Comparison of ENCODE assay signal across 24 cellular contexts in the genomic region with DNA sequence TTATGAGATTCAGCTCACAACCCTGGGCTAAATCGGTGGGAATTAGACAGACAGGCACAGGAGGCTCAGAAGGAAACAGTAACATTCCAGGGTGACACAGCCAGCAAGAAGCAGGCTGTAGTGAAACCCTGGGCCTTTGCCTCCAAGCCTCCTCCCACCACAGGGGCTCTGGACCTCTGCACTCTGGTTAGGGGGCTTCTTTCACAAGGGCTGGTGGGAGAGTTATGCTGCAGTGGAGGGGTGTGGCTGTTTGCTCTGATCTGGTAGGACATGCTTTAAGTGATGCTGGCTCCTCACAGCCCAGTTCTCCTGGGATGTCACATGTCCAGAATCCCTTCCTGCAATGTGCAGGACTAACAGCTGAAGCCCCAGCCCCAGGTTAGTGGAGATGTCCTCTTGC.
"Had no signal": no experiment of that assay in that cellular context is flagged by ENCODE, and none has a peak within 500 bp of the region (broad histone marks: within the 10 kb centered on the region; RNA-seq: fewer than 3 reads in every experiment).

No MANE protein-coding gene starts in this region.

- H3K36me3 Mint-ChIP-seq: activated naive CD4-positive, alpha-beta T cell treated with anti-CD3 and anti-CD28 coated beads, Interleukin-2, amount 50 U/mL, for 24 hours; mesothelial cell of epicardium; naive B cell; stimulated activated naive B cell treated with anti-CD40 and anti-IgM and Interleukin-4, amounts not matched to agents 10 μg/mL and 1 μg/mL and 100 μg/mL, for 72 hours had no signal

- H3K4me3 Mint-ChIP-seq: activated CD4-positive, alpha-beta memory T cell treated with anti-CD3 and anti-CD28 coated beads, Interleukin-2, amount 10 ng/mL, durations not matched to agents 7 days and 5 days; activated naive CD4-positive, alpha-beta T cell treated with anti-CD3 and anti-CD28 coated beads, Interleukin-2, amount 50 U/mL, for 24 hours; activated T-cell treated with anti-CD3 and anti-CD28 coated beads, Interleukin-2, amount 50 U/mL, for 24 hours; central memory CD8-positive, alpha-beta T cell; dendritic cell treated with granulocyte-macrophage colony-stimulating factor and Interleukin-4, amounts not matched to agents 40 ng/mL and 50 ng/mL, for 4 days; mesothelial cell of epicardium; naive B cell; stimulated activated naive B cell treated with anti-CD40 and anti-IgM and Interleukin-4, amounts not matched to agents 10 μg/mL and 1 μg/mL and 100 μg/mL, for 72 hours; T-helper 2 cell treated with Interferon-gamma antibody and Interleukin-4, amounts not matched to agents 5 μg/mL and 100 μg/mL, for 36 hours had no signal

- H3K4me1 ChIP-seq: gastrocnemius medialis, stomach, thyroid gland, upper lobe of left lung, vagina had no signal

- H3K4me1 Mint-ChIP-seq: stimulated activated naive B cell treated with anti-CD40 and anti-IgM and Interleukin-4, amounts not matched to agents 10 μg/mL and 1 μg/mL and 100 μg/mL, for 72 hours had no signal

- H3K9me3 Mint-ChIP-seq: activated CD4-positive, alpha-beta memory T cell treated with anti-CD3 and anti-CD28 coated beads, Interleukin-2, amount 10 ng/mL, durations not matched to agents 7 days and 5 days; activated naive CD4-positive, alpha-beta T cell treated with anti-CD3 and anti-CD28 coated beads, Interleukin-2, amount 50 U/mL, for 24 hours; central memory CD8-positive, alpha-beta T cell; mesothelial cell of epicardium; stimulated activated naive B cell treated with anti-CD40 and anti-IgM and Interleukin-4, amounts not matched to agents 10 μg/mL and 1 μg/mL and 100 μg/mL, for 72 hours; T-helper 2 cell treated with Interferon-gamma antibody and Interleukin-4, amounts not matched to agents 5 μg/mL and 100 μg/mL, for 36 hours had no signal

- H3K27ac Mint-ChIP-seq: activated CD4-positive, alpha-beta memory T cell treated with anti-CD3 and anti-CD28 coated beads, Interleukin-2, amount 10 ng/mL, durations not matched to agents 7 days and 5 days; activated naive CD4-positive, alpha-beta T cell treated with anti-CD3 and anti-CD28 coated beads, Interleukin-2, amount 50 U/mL, for 24 hours; activated T-cell treated with anti-CD3 and anti-CD28 coated beads, Interleukin-2, amount 50 U/mL, for 24 hours; dendritic cell treated with granulocyte-macrophage colony-stimulating factor and Interleukin-4, amounts not matched to agents 40 ng/mL and 50 ng/mL, for 4 days; mesothelial cell of epicardium; naive B cell; progenitor cell of endocrine pancreas; stimulated activated naive B cell treated with anti-CD40 and anti-IgM and Interleukin-4, amounts not matched to agents 10 μg/mL and 1 μg/mL and 100 μg/mL, for 72 hours; T-helper 2 cell treated with Interferon-gamma antibody and Interleukin-4, amounts not matched to agents 5 μg/mL and 100 μg/mL, for 36 hours had no signal

- H3K27me3 Mint-ChIP-seq: activated naive CD4-positive, alpha-beta T cell treated with anti-CD3 and anti-CD28 coated beads, Interleukin-2, amount 50 U/mL, for 24 hours; activated T-cell treated with anti-CD3 and anti-CD28 coated beads, Interleukin-2, amount 50 U/mL, for 24 hours; central memory CD8-positive, alpha-beta T cell; dendritic cell treated with granulocyte-macrophage colony-stimulating factor and Interleukin-4, amounts not matched to agents 40 ng/mL and 50 ng/mL, for 4 days; progenitor cell of endocrine pancreas had no signal

- H3K27me3 ChIP-seq: gastrocnemius medialis, hepatocyte, ovary, stomach, thyroid gland, upper lobe of left lung, vagina had no signal

- H3K27ac ChIP-seq: gastrocnemius medialis, hepatocyte, ovary, stomach, thyroid gland, upper lobe of left lung, vagina had no signal

- H3K4me2 ChIP-seq: hepatocyte had no signal

- H3K4me3 ChIP-seq: gastrocnemius medialis, hepatocyte, ovary, stomach, thyroid gland, upper lobe of left lung, vagina had no signal

- ATAC-seq: gastrocnemius medialis; left cardiac atrium; stimulated activated naive B cell treated with anti-CD40 and anti-IgM and Interleukin-4, amounts not matched to agents 10 μg/mL and 1 μg/mL and 100 μg/mL, for 72 hours had no signal

- H3K9me3 ChIP-seq: gastrocnemius medialis, ovary, thyroid gland, upper lobe of left lung, vagina had no signal

- H2AFZ ChIP-seq: hepatocyte had no signal

- H3K79me2 ChIP-seq: hepatocyte had no signal

- DNase-seq: activated CD4-positive, alpha-beta memory T cell treated with anti-CD3 and anti-CD28 coated beads, Interleukin-2, amount 10 ng/mL, durations not matched to agents 7 days and 5 days; activated CD4-positive, alpha-beta T cell treated with anti-CD3 and anti-CD28 coated beads for 4 hours; activated gamma-delta T cell; activated T-cell treated with anti-CD3 and anti-CD28 coated beads, Interleukin-2, amount 50 U/mL, for 24 hours; anterior cingulate cortex; effector CD4-positive, alpha-beta T cell; gastrocnemius medialis; left cardiac atrium; naive B cell; ovary; retina; stimulated activated CD4-positive, alpha-beta T cell treated with anti-CD3 and anti-CD28 coated beads, Interleukin-15, amount 100 ng/mL, for 24 hours; stimulated activated naive B cell treated with anti-CD40 and anti-IgM and Interleukin-4, amounts not matched to agents 10 μg/mL and 1 μg/mL and 100 μg/mL, for 72 hours; stomach; thyroid gland; upper lobe of left lung had no signal

- H3K36me3 ChIP-seq: gastrocnemius medialis, ovary, thyroid gland, upper lobe of left lung, vagina had no signal
